8 cellular contexts compared by ENCODE assay signal in the genomic region with DNA sequence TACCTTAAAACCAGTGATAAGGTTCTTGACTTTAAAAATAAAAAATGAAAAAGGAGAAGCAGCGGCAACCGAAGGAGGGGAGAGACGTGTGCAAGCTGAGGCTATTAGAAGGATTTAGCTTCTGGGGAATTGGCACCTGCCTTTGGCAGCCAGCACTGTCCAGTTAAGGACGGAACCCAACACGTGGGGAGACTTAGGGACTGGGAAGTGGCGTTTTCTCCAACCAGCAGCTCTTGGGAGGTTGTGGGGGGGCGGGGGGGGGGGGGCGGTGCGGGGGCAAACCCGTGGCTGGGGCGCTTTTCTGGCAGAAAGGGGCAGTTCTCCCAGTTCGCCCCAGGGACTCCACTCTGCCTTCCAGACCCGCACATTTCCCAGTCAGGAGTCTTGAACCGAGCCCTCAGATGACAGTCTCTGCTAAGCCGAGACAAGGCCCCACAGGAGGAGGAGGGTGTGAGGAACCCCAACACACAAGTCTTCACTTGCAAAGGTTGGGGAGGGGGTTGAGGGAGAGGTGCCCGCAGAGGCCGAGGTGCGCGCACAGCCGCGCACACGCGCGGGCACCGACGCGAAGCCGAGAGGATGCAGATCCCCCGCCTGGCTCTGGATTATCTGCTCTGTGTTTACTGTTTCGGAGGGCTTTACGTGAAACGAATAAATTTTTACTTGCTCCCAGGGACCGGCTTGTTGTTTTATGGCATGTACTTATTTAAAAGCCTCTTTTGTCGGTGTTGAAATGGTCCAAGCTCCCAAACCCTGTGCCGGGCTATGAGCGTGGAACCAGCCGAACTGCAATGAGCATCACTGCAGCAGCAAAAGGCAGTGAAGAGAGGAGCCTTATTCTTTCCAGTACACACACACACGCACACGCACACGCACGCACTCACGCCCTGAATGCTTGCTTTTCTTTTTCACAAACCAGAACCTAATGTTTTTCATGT.
DNase-seq lines count a peak whose midpoint lies in the region; ATAC-seq, FAIRE-seq and TF ChIP-seq lines count a peak whose summit lies in the region.

No MANE protein-coding gene starts in this region.

- intact Hi-C loops in HepG2 (cut with micrococcal nuclease; ENCODE audit: unreplicated experiment) (loop anchor here (1.0 kb wide), 1 partner anchor 1043 kb away; no protein-coding TSS in a partner anchor), transverse colon (cut with DNase I; ENCODE audit: low total_unique reads) (no loop called here)

- H3K9ac ChIP-seq in Karpas-422 (ENCODE audit: low read length) (peak overlapping the region; percentile 63), HepG2 (ENCODE audit: insufficient read depth, low read depth, low read length) (no peak overlapping the region)

- WGBS in HepG2 (ENCODE audit: low lambda C conversion rate), result 16% methylated on average over 29 of the region's 42 CpGs
- WGBS in transverse colon (ENCODE audit: low coverage in 1 of 2), 2 donors, result 7% methylated on average over 9 to 40 of the region's 42 CpGs

- no peaks in the 10 kb centered on the region for H3K9me3 Mint-ChIP-seq in activated naive CD8-positive, alpha-beta T cell treated with anti-CD3 and anti-CD28 coated beads, Interleukin-2, amount 10 ng/mL, durations not matched to agents 7 days and 5 days

- no peak overlapping the region for H3K27ac ChIP-seq in Karpas-422 (ENCODE audit: low read length)
- H3K27ac ChIP-seq in HepG2 (ENCODE audit: extremely low read length, insufficient read depth, low read length), result no peak overlapping the region
- no peak overlapping the region for H3K27ac ChIP-seq in transverse colon
- no peak overlapping the region for H3K27ac ChIP-seq in RWPE1

- H4K20me1 ChIP-seq in Karpas-422 (ENCODE audit: insufficient read depth, low read depth, low read length), result no peaks in the 10 kb centered on the region
- H4K20me1 ChIP-seq in HepG2 (ENCODE audit: insufficient read depth, low read length), result no peaks in the 10 kb centered on the region

- peaks cover 39% of the 10 kb centered on the region for H3K4me1 Mint-ChIP-seq in activated naive CD8-positive, alpha-beta T cell treated with anti-CD3 and anti-CD28 coated beads, Interleukin-2, amount 10 ng/mL, durations not matched to agents 7 days and 5 days

- TF ChIP-seq POLR2A in HepG2 (IDR thresholded peaks at IDR 0.05; ENCODE audit: insufficient read depth in 1 of 2, low read depth in 2 of 2, low read length in 2 of 2) (no peak), transverse colon (IDR thresholded peaks at IDR 0.05) (no peak)

- TF ChIP-seq EP300 in HepG2 (IDR thresholded peaks at IDR 0.05; ENCODE audit: low read depth in 2 of 2, low read length in 2 of 2) (no peak), HepG2 (CRISPR knock-in tag; IDR thresholded peaks at IDR 0.05; ENCODE audit: borderline replicate concordance) (no peak), transverse colon (IDR thresholded peaks at IDR 0.05; ENCODE audit: low read depth) (no peak)

- H3K4me3 Mint-ChIP-seq in activated naive CD8-positive, alpha-beta T cell treated with anti-CD3 and anti-CD28 coated beads, Interleukin-2, amount 10 ng/mL, durations not matched to agents 7 days and 5 days, result peak overlapping the region; percentile 81

- H3K27me3 Mint-ChIP-seq in activated naive CD8-positive, alpha-beta T cell treated with anti-CD3 and anti-CD28 coated beads, Interleukin-2, amount 10 ng/mL, durations not matched to agents 7 days and 5 days, result peaks cover 64% of the 10 kb centered on the region

- H2AFZ ChIP-seq in Karpas-422 (ENCODE audit: low read length) (peak overlapping the region; percentile 100; the same call in 1 of the 2 replicates), HepG2 (ENCODE audit: low read length) (no peak overlapping the region)

- TF ChIP-seq RAD21 in HepG2 (CRISPR knock-in tag; IDR thresholded peaks at IDR 0.05), result no peak

- H3K36me3 Mint-ChIP-seq in activated naive CD8-positive, alpha-beta T cell treated with anti-CD3 and anti-CD28 coated beads, Interleukin-2, amount 10 ng/mL, durations not matched to agents 7 days and 5 days, result no peaks in the 10 kb centered on the region

- peak overlapping the region; percentile 85 for H3K4me3 ChIP-seq in Karpas-422 (ENCODE audit: low read length)
- peak overlapping the region in 1 of 3 experiments; percentile 42; a peak in 1 of 6 replicates for H3K4me3 ChIP-seq in HepG2 (replicated peaks in 1 of 3; ENCODE audit: insufficient read depth in 1 of 3, low read depth in 2 of 3, low read length in 3 of 3)
- peak overlapping the region; percentile 20 to 43 (median 30) for H3K4me3 ChIP-seq in transverse colon

- in situ Hi-C loops in HepG2 (cut with HindIII; ENCODE audit: extremely low pct_ligation_motif_present, low pct_unique_long_range_greater_than_20kb), result loop anchor here (10.0 to 25.0 kb wide), 3 partner anchors 381 to 1691 kb away; no protein-coding TSS in a partner anchor
- in situ Hi-C loops in transverse colon (cut with MboI; ENCODE audit: low pct_ligation_motif_present in 1 of 4, low pct_unique_long_range_greater_than_20kb in 1 of 4, low sequenced_read_pairs in 3 of 4), result loop anchor here in 3 of 4 donors (25.0 kb wide), 2 partner anchors 1048 to 1698 kb away; no protein-coding TSS in a partner anchor

- FAIRE-seq in HepG2 (lab: Jason Lieb, UNC), result no peak

- TF ChIP-seq CTCF in HepG2 (CRISPR knock-in tag; IDR thresholded peaks at IDR 0.05) (no peak), transverse colon (IDR thresholded peaks at IDR 0.05) (no peak), RWPE1 (conservative IDR thresholded peaks at IDR 0.05; ENCODE audit: low read depth) (no peak)

- BruUV-seq in HepG2 (replicated peaks; lab: Mats Ljungman, UMichigan), result no TSS peak

- no peaks in the 10 kb centered on the region for H3K9me2 ChIP-seq in Karpas-422 (replicated peaks; ENCODE audit: insufficient read depth, low read length)

- no peaks in the 10 kb centered on the region for H3K27me3 ChIP-seq in Karpas-422 (ENCODE audit: low read length)
- peaks cover 0 to 51% of the 10 kb centered on the region in 2 experiments for H3K27me3 ChIP-seq in HepG2 (ENCODE audit: control insufficient read depth in 1 of 2, insufficient read depth in 2 of 2, low read length in 2 of 2)
- H3K27me3 ChIP-seq in transverse colon, result peaks cover 79% of the 10 kb centered on the region

- peaks cover 7% of the 10 kb centered on the region for H3K4me1 ChIP-seq in Karpas-422 (ENCODE audit: low read length)
- no peaks in the 10 kb centered on the region for H3K4me1 ChIP-seq in HepG2 (ENCODE audit: insufficient read depth, low read length)
- H3K4me1 ChIP-seq in transverse colon, result peaks cover 8 to 39% (median 29%) of the 10 kb centered on the region in 4 donors

- H3K27ac Mint-ChIP-seq in activated naive CD8-positive, alpha-beta T cell treated with anti-CD3 and anti-CD28 coated beads, Interleukin-2, amount 10 ng/mL, durations not matched to agents 7 days and 5 days, result no peak overlapping the region

- DNase-seq in ELF-1 (ENCODE audit: low read depth, low spot score) (peak; percentile 23), Karpas-422 (no peak), HepG2 (ENCODE audit: low spot score) (no peak), transverse colon (no peak), RWPE1 (ENCODE audit: low spot score) (no peak), MV-4-11 (lab: John Stamatoyannopoulos, UW) (no peak)
- no peak for DNase-seq in activated naive CD8-positive, alpha-beta T cell treated with anti-CD3 and anti-CD28 coated beads, Interleukin-2, amount 10 ng/mL, durations not matched to agents 7 days and 5 days

- H3K79me2 ChIP-seq in Karpas-422 (ENCODE audit: low read length) (no peaks in the 10 kb centered on the region), HepG2 (ENCODE audit: insufficient read depth, low read length) (no peaks in the 10 kb centered on the region)

- H3K4me2 ChIP-seq in Karpas-422 (ENCODE audit: low read depth, low read length, poor library complexity, severe bottlenecking), result peak overlapping the region; percentile 98
- peak overlapping the region; percentile 50; the same call in 1 of the 2 replicates for H3K4me2 ChIP-seq in HepG2 (ENCODE audit: low read depth, low read length)

- POLR2A ChIA-PET in activated naive CD8-positive, alpha-beta T cell treated with anti-CD3 and anti-CD28 coated beads, Interleukin-2, amount 10 ng/mL, durations not matched to agents 7 days and 5 days (lab: Charles Lee), result no interaction called here
- POLR2A ChIA-PET in HepG2 (lab: Yijun Ruan, JAX) (no interaction called here), RWPE1 (lab: Yijun Ruan, JAX; ENCODE audit: low non-redundant PET) (no interaction called here)

- CTCF ChIA-PET in HepG2 (lab: Yijun Ruan, JAX; ENCODE audit: low intra/inter-chr PET ratio, low total read pairs), result interaction anchor here (1.1 to 2.4 kb wide), 3 partner anchors 382 to 1693 kb away, joined by 3 to 16 read pairs (median 7); no protein-coding TSS in a partner anchor
- CTCF ChIA-PET in RWPE1 (lab: Yijun Ruan, JAX), result interaction anchor here (0.6 to 1.3 kb wide), 21 partner anchors 26 to 1745 kb away, joined by 3 to 8 read pairs (median 4); a partner anchor contains a TSS

- H3K36me3 ChIP-seq in Karpas-422 (ENCODE audit: insufficient read depth, low read length), result no peaks in the 10 kb centered on the region
- H3K36me3 ChIP-seq in HepG2 (replicated peaks in 1 of 2; ENCODE audit: control insufficient read depth in 1 of 2, insufficient read depth in 2 of 2, low read length in 2 of 2), result no peaks in the 10 kb centered on the region
- no peaks in the 10 kb centered on the region for H3K36me3 ChIP-seq in transverse colon

- ATAC-seq in activated naive CD8-positive, alpha-beta T cell treated with anti-CD3 and anti-CD28 coated beads, Interleukin-2, amount 10 ng/mL, durations not matched to agents 7 days and 5 days (ENCODE audit: low read depth), result no peak
- peak; percentile 37 for ATAC-seq in HepG2
- ATAC-seq in HG02981 (IDR thresholded peaks at IDR 0.05; ENCODE audit: unreplicated experiment), result no peak

- H3K9me3 ChIP-seq in Karpas-422 (ENCODE audit: low read length) (no peaks in the 10 kb centered on the region), HepG2 (ENCODE audit: low read length) (no peaks in the 10 kb centered on the region), transverse colon (no peaks in the 10 kb centered on the region)
